In the genomic region with DNA sequence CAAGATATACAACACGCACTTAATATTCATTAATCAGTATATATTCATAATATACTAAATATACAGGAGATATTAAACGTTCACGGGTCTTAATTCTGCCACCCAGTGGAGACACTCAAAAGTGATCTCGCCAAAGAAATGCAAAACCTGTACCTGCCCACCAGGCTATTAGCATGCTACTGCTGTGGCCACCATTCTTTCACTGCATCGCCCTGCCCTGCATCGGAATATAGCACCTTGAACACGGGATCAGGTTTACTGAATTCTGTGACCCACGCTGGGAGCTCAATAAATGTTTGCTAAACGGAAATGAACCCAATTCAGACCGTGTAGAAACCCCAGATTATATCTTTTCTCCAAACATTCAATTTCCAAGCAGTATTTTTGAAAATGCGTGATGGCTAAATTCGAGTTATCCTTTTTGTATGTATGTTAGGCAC, we compare ENCODE assay signal across 8 cellular contexts. TPM values are rescaled to one million over a fixed set of nuclear protein-coding genes. Genes with fewer than 3 reads are reported as not detected.
A peak's percentile ranks its signal among the peaks of the same experiment; 100 is the strongest.
DNase-seq lines count a peak whose midpoint lies in the region; ATAC-seq and TF ChIP-seq lines count a peak whose summit lies in the region.

No MANE protein-coding gene starts in this region.

- TF ChIP-seq CTCF in heart right ventricle (IDR thresholded peaks at IDR 0.05) (peak in 8 of 9 donors; percentile 36 to 71 (median 61)), parathyroid adenoma (IDR thresholded peaks at IDR 0.05) (peak; percentile 40)

- peak overlapping the region; percentile 99 for H3K27ac Mint-ChIP-seq in activated naive CD8-positive, alpha-beta T cell treated with anti-CD3 and anti-CD28 coated beads for 36 hours

- peaks cover 5% of the 10 kb centered on the region for H3K79me2 ChIP-seq in parathyroid adenoma

- peak overlapping the region; percentile 99 for H3K4me3 Mint-ChIP-seq in activated naive CD8-positive, alpha-beta T cell treated with anti-CD3 and anti-CD28 coated beads for 36 hours

- H3K36me3 ChIP-seq in ES-I3 (ENCODE audit: insufficient read depth, low read length) (no peaks in the 10 kb centered on the region), heart right ventricle (no peaks in the 10 kb centered on the region), parathyroid adenoma (ENCODE audit: control insufficient read depth, insufficient read depth, low read length) (no peaks in the 10 kb centered on the region)

- H3K4me2 ChIP-seq in parathyroid adenoma (ENCODE audit: low read length) = peak overlapping the region; percentile 98

- peak overlapping the region; percentile 48 to 85 (median 72) for H3K4me3 ChIP-seq in heart right ventricle
- peak overlapping the region; percentile 99 for H3K4me3 ChIP-seq in parathyroid adenoma (ENCODE audit: low read depth, low read length)

- peak overlapping the region; percentile 80 to 96 (median 94) for H3K27ac ChIP-seq in heart right ventricle
- H3K27ac ChIP-seq in parathyroid adenoma = peak overlapping the region; percentile 97

- H2AFZ ChIP-seq in parathyroid adenoma = peak overlapping the region; percentile 92

- H3K9me3 ChIP-seq in ES-I3 (ENCODE audit: control insufficient read depth, insufficient read depth, low read length) = no peaks in the 10 kb centered on the region
- H3K9me3 ChIP-seq in heart right ventricle = no peaks in the 10 kb centered on the region
- no peaks in the 10 kb centered on the region for H3K9me3 ChIP-seq in parathyroid adenoma (ENCODE audit: control insufficient read depth, low read length)

- in situ Hi-C loops in SK-MEL-5 (cut with HindIII; ENCODE audit: low pct_unique_long_range_greater_than_20kb, low sequenced_read_pairs) = no loop called here

- no peaks in the 10 kb centered on the region for H3K27me3 Mint-ChIP-seq in activated naive CD8-positive, alpha-beta T cell treated with anti-CD3 and anti-CD28 coated beads for 36 hours

- 2% methylated on average over 12 of the region's 12 CpGs for WGBS in heart right ventricle, 2 donors

- H3K27me3 ChIP-seq in heart right ventricle (no peaks in the 10 kb centered on the region), parathyroid adenoma (ENCODE audit: control insufficient read depth, insufficient read depth, low read length) (no peaks in the 10 kb centered on the region)

- ATAC-seq in GM21619 (IDR thresholded peaks at IDR 0.05; ENCODE audit: unreplicated experiment) (peak; percentile 36), heart right ventricle (peak; percentile 6 to 63 (median 48))

- H3K4me1 Mint-ChIP-seq in activated naive CD8-positive, alpha-beta T cell treated with anti-CD3 and anti-CD28 coated beads for 36 hours = peaks cover 50% of the 10 kb centered on the region

- H3K36me3 Mint-ChIP-seq in activated naive CD8-positive, alpha-beta T cell treated with anti-CD3 and anti-CD28 coated beads for 36 hours = peaks cover 4% of the 10 kb centered on the region

- H3K9ac ChIP-seq in ES-I3 (ENCODE audit: low read depth, low read length) = peak overlapping the region; percentile 96
- peak overlapping the region; percentile 84 for H3K9ac ChIP-seq in parathyroid adenoma

- H3K9me3 Mint-ChIP-seq in activated naive CD8-positive, alpha-beta T cell treated with anti-CD3 and anti-CD28 coated beads for 36 hours = peaks cover 3% of the 10 kb centered on the region

- intact Hi-C loops in heart right ventricle (cut with DNase I) = loop anchor here in 6 of 10 donors (5.0 to 10.0 kb wide), 11 partner anchors 45 to 435 kb away; partner anchors contain the start of genes MFAP3L (in 2 of the 6) and HPF1 (in 1 of the 6)

- H3K4me1 ChIP-seq in ES-I3 (ENCODE audit: insufficient read depth, low read length) (peaks cover 6% of the 10 kb centered on the region; the same call in 1 of the 2 replicates), heart right ventricle (peaks cover 0 to 41% (median 29%) of the 10 kb centered on the region in 9 donors), parathyroid adenoma (no peaks in the 10 kb centered on the region)

- DNase-seq in HuH-7 (ENCODE audit: low spot score) = peak; percentile 56
- peak; percentile 69 for DNase-seq in SK-MEL-5 (ENCODE audit: low read depth, low spot score)
- peak; percentile 46 for DNase-seq in activated naive CD8-positive, alpha-beta T cell treated with anti-CD3 and anti-CD28 coated beads for 36 hours
- DNase-seq in heart right ventricle = peak in 1 of 2 donors; percentile 36
- DNase-seq in NCI-H2029 treated with DMSO at 0.1 percent for 48 hours (lab: John Stamatoyannopoulos, UW) = no peak

RNA-seq across cellular contexts. Expression of gene CLCN3, which starts 0.8 kb away (rescaled TPM):
- 53.8 and 54.5 TPM in 2 replicates for total RNA-seq in SK-MEL-5 (2014; rRNA removed; shearing (Covaris generic))
- polyA plus RNA-seq in SK-MEL-5 (2015; cell fraction: cytosol; rRNA removed) = 44.6 and 60.1 TPM in 2 replicates
- 27.3 and 34.1 TPM in 2 replicates for polyA plus RNA-seq in SK-MEL-5 (2015; cell fraction: nucleus; rRNA removed)
- 10 to 100 TPM; 18.5 to 20.8 TPM for total RNA-seq in activated naive CD8-positive, alpha-beta T cell treated with anti-CD3 and anti-CD28 coated beads for 36 hours
- total RNA-seq in heart right ventricle = 10 to 100 TPM; 53.4 to 94.9 (median 65.2) TPM
- 10 to 100 TPM; 13.1 to 21.9 TPM for polyA plus RNA-seq in heart right ventricle

RNA-seq across cellular contexts. Expression of gene NEK1, which starts 7.2 kb away (rescaled TPM):
- total RNA-seq in SK-MEL-5 (2014; rRNA removed; shearing (Covaris generic)) = 7.6 and 8.5 TPM in 2 replicates
- 7.0 and 10.0 TPM in 2 replicates for polyA plus RNA-seq in SK-MEL-5 (2015; cell fraction: cytosol; rRNA removed)
- polyA plus RNA-seq in SK-MEL-5 (2015; cell fraction: nucleus; rRNA removed) = 14.8 and 19.1 TPM in 2 replicates
- total RNA-seq in activated naive CD8-positive, alpha-beta T cell treated with anti-CD3 and anti-CD28 coated beads for 36 hours = 10 to 100 TPM; 12.1 to 13.1 TPM
- total RNA-seq in heart right ventricle = 10 to 100 TPM; 12.0 to 18.6 (median 15.5) TPM
- polyA plus RNA-seq in heart right ventricle = 10 to 100 TPM in 1 of 2 donors, 1 to 10 TPM in 1; 3.6 to 10.8 TPM
